In the genomic region with DNA sequence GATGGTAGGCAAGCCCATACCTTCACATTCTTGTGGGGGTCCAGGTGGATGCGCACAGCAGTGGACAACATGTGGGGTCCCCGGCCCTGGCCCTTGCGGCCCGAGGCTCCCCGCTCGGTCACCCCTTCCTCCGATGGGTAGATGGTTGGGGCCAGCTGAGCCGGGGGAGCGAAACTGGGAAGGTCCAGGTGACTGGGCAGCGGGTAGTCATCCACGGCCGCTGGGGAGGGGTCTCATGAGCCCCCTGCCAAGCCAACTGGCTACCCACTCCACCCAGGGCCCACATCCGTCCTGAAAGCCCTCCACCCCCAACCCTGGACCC, we compare ENCODE assay signal across 10 cellular contexts. TPM values are rescaled to one million over a fixed set of nuclear protein-coding genes. Genes with fewer than 3 reads are reported as not detected.
"Had no signal": no experiment of that assay in that cellular context is flagged by ENCODE, and none has a peak within 500 bp of the region (broad histone marks: within the 10 kb centered on the region; RNA-seq: fewer than 3 reads in every experiment).

No MANE protein-coding gene starts in this region.

- H3K27ac ChIP-seq: GM23248, HL-60, KMS-11 had no signal

- H3K4me3 ChIP-seq: GM23248 had no signal

- DNase-seq: GM23248, GOT3, H9, HCEC 1CT had no signal

- H3K9ac ChIP-seq: GM23248, KMS-11 had no signal

- H3K4me2 ChIP-seq: KMS-11 had no signal

- ATAC-seq: HepG2 had no signal

- H2AFZ ChIP-seq: GM23248 had no signal

- FAIRE-seq: HepG2 had no signal

RNA-seq across cellular contexts. Expression of a gene that starts 29.4 kb away (rescaled TPM):
- total RNA-seq: GM23248, H4, HT1080 had no signal
- polyA plus RNA-seq: GM23248, IgD-negative memory B cell had no signal
